ENCODE assay signal across 9 cellular contexts in the genomic region with DNA sequence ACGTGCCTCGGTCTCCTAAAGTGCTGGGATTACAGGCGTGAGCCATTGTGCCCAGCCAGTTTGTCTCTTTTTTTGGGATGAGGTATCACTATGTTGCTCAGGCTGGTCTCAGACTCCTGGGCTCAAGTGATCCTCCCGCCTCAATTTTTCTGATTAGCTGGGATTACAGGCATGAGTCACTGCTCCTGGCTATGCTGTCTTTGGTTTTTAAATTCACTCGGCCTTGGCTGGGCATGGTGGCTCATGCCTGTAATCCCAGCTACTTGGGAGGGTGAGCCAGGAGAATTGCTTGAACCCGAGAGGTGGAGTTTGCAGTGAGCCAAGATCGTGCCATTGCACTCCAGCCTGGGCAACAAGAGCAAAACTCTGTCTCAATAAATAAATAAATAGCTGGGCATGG. TPM values are rescaled to one million over a fixed set of nuclear protein-coding genes. Genes with fewer than 3 reads are reported as not detected.
DNase-seq lines count a peak whose midpoint lies in the region; ATAC-seq and TF ChIP-seq lines count a peak whose summit lies in the region.
"Not testable (repeated sequence)": the region's sequence is repeated elsewhere in the genome, so short reads cannot be mapped to it uniquely, and the experiment has no call there.
"Had no signal": no experiment of that assay in that cellular context is flagged by ENCODE, and none has a peak within 500 bp of the region (broad histone marks: within the 10 kb centered on the region; RNA-seq: fewer than 3 reads in every experiment).

No MANE protein-coding gene starts in this region.

- H3K36me3 Mint-ChIP-seq in activated B cell treated with CpG ODN at 0.5 μM for 24 hours (ENCODE audit: low read depth); activated T-helper 17 cell treated with anti-CD3 and anti-CD28 coated beads, Interleukin-2, amount 50 U/mL, for 72 hours (ENCODE audit: low read depth); effector memory CD8-positive, alpha-beta T cell (ENCODE audit: insufficient read depth); memory B cell; stimulated activated effector memory CD8-positive, alpha-beta T cell treated with anti-CD3 and anti-CD28 coated beads, Interleukin-12 subunit alpha, Interleukin-12 subunit beta, amount 100 ng/mL, for 72 hours: not testable (repeated sequence)

- CTCF ChIA-PET in activated B cell treated with CpG ODN at 0.5 μM for 24 hours (lab: Charles Lee): not testable (repeated sequence)

- H3K9me3 Mint-ChIP-seq in activated B cell treated with CpG ODN at 0.5 μM for 24 hours; activated T-helper 17 cell treated with anti-CD3 and anti-CD28 coated beads, Interleukin-2, amount 50 U/mL, for 72 hours; effector memory CD8-positive, alpha-beta T cell; memory B cell; stimulated activated effector memory CD8-positive, alpha-beta T cell treated with anti-CD3 and anti-CD28 coated beads, Interleukin-12 subunit alpha, Interleukin-12 subunit beta, amount 100 ng/mL, for 72 hours: not testable (repeated sequence)

- peaks cover 10% of the 10 kb centered on the region for H3K27me3 Mint-ChIP-seq in activated B cell treated with CpG ODN at 0.5 μM for 24 hours
- H3K27me3 Mint-ChIP-seq in activated T-helper 17 cell treated with anti-CD3 and anti-CD28 coated beads, Interleukin-2, amount 50 U/mL, for 72 hours; memory B cell: not testable (repeated sequence)
- H3K27me3 Mint-ChIP-seq in effector memory CD8-positive, alpha-beta T cell: peaks cover 0 to 13% of the 10 kb centered on the region in 2 donors

- peaks cover 12% of the 10 kb centered on the region for H3K4me1 Mint-ChIP-seq in activated B cell treated with CpG ODN at 0.5 μM for 24 hours
- H3K4me1 Mint-ChIP-seq in activated T-helper 17 cell treated with anti-CD3 and anti-CD28 coated beads, Interleukin-2, amount 50 U/mL, for 72 hours; effector memory CD8-positive, alpha-beta T cell (ENCODE audit: low read depth in 2 of 2); memory B cell: not testable (repeated sequence)
- peaks cover 13% of the 10 kb centered on the region for H3K4me1 Mint-ChIP-seq in stimulated activated effector memory CD8-positive, alpha-beta T cell treated with anti-CD3 and anti-CD28 coated beads, Interleukin-12 subunit alpha, Interleukin-12 subunit beta, amount 100 ng/mL, for 72 hours

- peak; percentile 13 for DNase-seq in AG10803 (ENCODE audit: low read depth)
- peak; percentile 1 for DNase-seq in HCEC 1CT
- DNase-seq in NCI-H82 (lab: John Stamatoyannopoulos, UW): peak; percentile 37
- DNase-seq in activated B cell treated with CpG ODN at 0.5 μM for 24 hours; effector memory CD8-positive, alpha-beta T cell; memory B cell (ENCODE audit: low spot score in 2 of 2); stimulated activated effector memory CD8-positive, alpha-beta T cell treated with anti-CD3 and anti-CD28 coated beads, Interleukin-12 subunit alpha, Interleukin-12 subunit beta, amount 100 ng/mL, for 72 hours (ENCODE audit: low spot score in 2 of 2): not testable (repeated sequence)

- POLR2A ChIA-PET in activated B cell treated with CpG ODN at 0.5 μM for 24 hours (lab: Charles Lee): interaction anchor here (1.4 to 5.3 kb wide), 3 partner anchors 27 to 58 kb away, joined by 4 to 147 read pairs (median 12); a partner anchor contains a TSS

- TF ChIP-seq CTCF in AG10803 (conservative IDR thresholded peaks at IDR 0.05; ENCODE audit: low read length); activated B cell treated with CpG ODN at 0.5 μM for 24 hours (IDR thresholded peaks at IDR 0.05): not testable (repeated sequence)

- intact Hi-C loops in activated B cell treated with CpG ODN at 0.5 μM for 24 hours (cut with micrococcal nuclease): not testable (repeated sequence)

- ATAC-seq in activated B cell treated with CpG ODN at 0.5 μM for 24 hours (ENCODE audit: low read depth); activated T-helper 17 cell treated with anti-CD3 and anti-CD28 coated beads, Interleukin-2, amount 50 U/mL, for 72 hours (replicated peaks); effector memory CD8-positive, alpha-beta T cell (replicated peaks); memory B cell (ENCODE audit: low read depth); stimulated activated effector memory CD8-positive, alpha-beta T cell treated with anti-CD3 and anti-CD28 coated beads, Interleukin-12 subunit alpha, Interleukin-12 subunit beta, amount 100 ng/mL, for 72 hours: not testable (repeated sequence)

- H3K4me3 Mint-ChIP-seq in activated B cell treated with CpG ODN at 0.5 μM for 24 hours: peak overlapping the region; percentile 7
- H3K4me3 Mint-ChIP-seq in activated T-helper 17 cell treated with anti-CD3 and anti-CD28 coated beads, Interleukin-2, amount 50 U/mL, for 72 hours: peak overlapping the region; percentile 67
- peak overlapping the region; percentile 68 to 74 for H3K4me3 Mint-ChIP-seq in effector memory CD8-positive, alpha-beta T cell
- H3K4me3 Mint-ChIP-seq in memory B cell: peak overlapping the region; percentile 66
- peak overlapping the region; percentile 58 for H3K4me3 Mint-ChIP-seq in stimulated activated effector memory CD8-positive, alpha-beta T cell treated with anti-CD3 and anti-CD28 coated beads, Interleukin-12 subunit alpha, Interleukin-12 subunit beta, amount 100 ng/mL, for 72 hours

- H3K27ac Mint-ChIP-seq in activated B cell treated with CpG ODN at 0.5 μM for 24 hours, memory B cell: not testable (repeated sequence)
- H3K27ac Mint-ChIP-seq in activated T-helper 17 cell treated with anti-CD3 and anti-CD28 coated beads, Interleukin-2, amount 50 U/mL, for 72 hours: peak overlapping the region; percentile 61
- peak overlapping the region in 1 of 2 donors; percentile 36 for H3K27ac Mint-ChIP-seq in effector memory CD8-positive, alpha-beta T cell
- H3K27ac Mint-ChIP-seq in stimulated activated effector memory CD8-positive, alpha-beta T cell treated with anti-CD3 and anti-CD28 coated beads, Interleukin-12 subunit alpha, Interleukin-12 subunit beta, amount 100 ng/mL, for 72 hours: peak overlapping the region; percentile 43

- not testable (repeated sequence) for H3K4me3 ChIP-seq in AG10803 (ENCODE audit: low read length)

RNA-seq across cellular contexts. Expression of a gene that starts 5.4 kb away (rescaled TPM):
- 0.56 and 0.60 TPM in 2 replicates for total RNA-seq in activated B cell treated with CpG ODN at 0.5 μM for 24 hours
- total RNA-seq in activated T-helper 17 cell treated with anti-CD3 and anti-CD28 coated beads, Interleukin-2, amount 50 U/mL, for 72 hours: 1 to 10 TPM; 1.1 TPM

RNA-seq across cellular contexts. Expression of a gene that starts 8.9 kb away (rescaled TPM):
- total RNA-seq in activated B cell treated with CpG ODN at 0.5 μM for 24 hours: not detected in 2 replicates
- not detected for total RNA-seq in activated T-helper 17 cell treated with anti-CD3 and anti-CD28 coated beads, Interleukin-2, amount 50 U/mL, for 72 hours
- total RNA-seq: SJCRH30 had no signal

RNA-seq across cellular contexts. Expression of a gene that starts 27.0 kb away (rescaled TPM):
- 82.1 and 93.7 TPM in 2 replicates for total RNA-seq in activated B cell treated with CpG ODN at 0.5 μM for 24 hours
- 10 to 100 TPM; 49.7 to 50.2 TPM for total RNA-seq in activated T-helper 17 cell treated with anti-CD3 and anti-CD28 coated beads, Interleukin-2, amount 50 U/mL, for 72 hours

RNA-seq across cellular contexts. Expression of a gene that starts 35.5 kb away (rescaled TPM):
- 681 and 752 TPM in 2 replicates for total RNA-seq in activated B cell treated with CpG ODN at 0.5 μM for 24 hours
- total RNA-seq in activated T-helper 17 cell treated with anti-CD3 and anti-CD28 coated beads, Interleukin-2, amount 50 U/mL, for 72 hours: 100 to 1,000 TPM; 425 to 686 TPM

RNA-seq across cellular contexts. Expression of a gene that starts 36.2 kb away (rescaled TPM):
- 24.8 and 27.3 TPM in 2 replicates for total RNA-seq in activated B cell treated with CpG ODN at 0.5 μM for 24 hours
- 10 to 100 TPM; 48.6 to 98.3 TPM for total RNA-seq in activated T-helper 17 cell treated with anti-CD3 and anti-CD28 coated beads, Interleukin-2, amount 50 U/mL, for 72 hours

Comparison
In these comparisons a context has a peak if more than half of its experiments do, and no peak if none do; other contexts are left out.
1. H3K4me3 Mint-ChIP-seq: peak in every context shown above with its lines; median percentile 71 in effector memory CD8-positive, alpha-beta T cell; 67 in activated T-helper 17 cell treated with anti-CD3 and anti-CD28 coated beads, Interleukin-2, amount 50 U/mL, for 72 hours; 66 in memory B cell; 58 in stimulated activated effector memory CD8-positive, alpha-beta T cell treated with anti-CD3 and anti-CD28 coated beads, Interleukin-12 subunit alpha, Interleukin-12 subunit beta, amount 100 ng/mL, for 72 hours; 7 in activated B cell treated with CpG ODN at 0.5 μM for 24 hours.